In genomic region chr1:31502926-31503511, GRCh38 we compare ENCODE assay signal across 25 cellular contexts.
DNase-seq lines count a peak whose midpoint lies in the region; ATAC-seq and TF ChIP-seq lines count a peak whose summit lies in the region.
"Had no signal": no experiment of that assay in that cellular context is flagged by ENCODE, and none has a peak within 500 bp of the region (broad histone marks: within the 10 kb centered on the region; RNA-seq: fewer than 3 reads in every experiment).

No MANE protein-coding gene starts in this region.

- no peak overlapping the region for H4K5ac ChIP-seq in H9 (ENCODE audit: insufficient read length, low read depth, low read length)

- no peak overlapping the region for H4K91ac ChIP-seq in H9 (ENCODE audit: insufficient read length, low read depth, low read length)
- no peak overlapping the region for H4K91ac ChIP-seq in trophoblast cell (ENCODE audit: low read depth, low read length)

- H2BK5ac ChIP-seq in H9 (ENCODE audit: insufficient read length, low read length) (no peak overlapping the region), trophoblast cell (ENCODE audit: low read depth, low read length, poor library complexity) (no peak overlapping the region)

- H3K27ac ChIP-seq in H9 (ENCODE audit: insufficient read length, low read depth, low read length), result no peak overlapping the region
- no peak overlapping the region for H3K27ac ChIP-seq in iPS DF 6.9 (ENCODE audit: low read length)
- H3K27ac ChIP-seq in trophoblast cell (ENCODE audit: low read depth, low read length), result no peak overlapping the region
- no peak overlapping the region for H3K27ac ChIP-seq in Karpas-422 (ENCODE audit: low read length)
- H3K27ac ChIP-seq: ascending aorta, pancreas, transverse colon, WERI-Rb-1 had no signal

- H3K27ac Mint-ChIP-seq in H9, result peak overlapping the region; percentile 3 to 48 (median 45); a peak in 5 of 7 replicates
- H3K27ac Mint-ChIP-seq: activated T-cell treated with anti-CD3 and anti-CD28 coated beads, Interleukin-2, amount 50 U/mL, for 24 hours; nephron progenitor cell; stimulated activated effector memory CD8-positive, alpha-beta T cell treated with anti-CD3 and anti-CD28 coated beads, Interleukin-12 subunit alpha, Interleukin-12 subunit beta, amount 100 ng/mL, for 72 hours had no signal

- no peaks in the 10 kb centered on the region for H3K23me2 ChIP-seq in H9 (ENCODE audit: insufficient read length, low read depth, low read length, poor library complexity, severe bottlenecking)

- H3K4me2 ChIP-seq in H9 (ENCODE audit: insufficient read depth, insufficient read length, low read length), result no peak overlapping the region
- no peak overlapping the region for H3K4me2 ChIP-seq in trophoblast cell (ENCODE audit: low read length)
- no peak overlapping the region for H3K4me2 ChIP-seq in Karpas-422 (ENCODE audit: low read depth, low read length, poor library complexity, severe bottlenecking)

- no peaks in the 10 kb centered on the region for H3K9me2 ChIP-seq in Karpas-422 (replicated peaks; ENCODE audit: insufficient read depth, low read length)

- no peak overlapping the region for H3K18ac ChIP-seq in H9 (ENCODE audit: insufficient read length, low read depth, low read length)
- H3K18ac ChIP-seq in trophoblast cell (ENCODE audit: low read length), result no peak overlapping the region

- H3K14ac ChIP-seq in H9 (ENCODE audit: insufficient read depth, low read length), result no peak overlapping the region
- H3K14ac ChIP-seq in trophoblast cell (ENCODE audit: low read length), result no peak overlapping the region

- H3K4me1 ChIP-seq in H9 (ENCODE audit: insufficient read depth, low read length) (peaks cover 7% of the 10 kb centered on the region; the same call in 1 of the 2 replicates), iPS DF 6.9 (ENCODE audit: control insufficient read depth, insufficient read depth, low read length) (peaks cover 19% of the 10 kb centered on the region), trophoblast cell (ENCODE audit: control insufficient read depth in 1 of 2, insufficient read depth in 2 of 2, low read length in 2 of 2) (no peaks in the 10 kb centered on the region), Karpas-422 (ENCODE audit: low read length) (no peaks in the 10 kb centered on the region)
- H3K4me1 ChIP-seq: ascending aorta, pancreas had no signal

- no peak overlapping the region for H2BK15ac ChIP-seq in H9 (ENCODE audit: low read depth, low read length)

- H3K27me3 Mint-ChIP-seq in H9 (ENCODE audit: low read depth), result peaks cover 22% of the 10 kb centered on the region

- H3K9me3 ChIP-seq in H9 (ENCODE audit: control insufficient read depth, low read depth, low read length), result no peaks in the 10 kb centered on the region
- H3K9me3 ChIP-seq in iPS DF 6.9 (ENCODE audit: control insufficient read depth, insufficient read depth, low read length), result no peaks in the 10 kb centered on the region
- no peaks in the 10 kb centered on the region for H3K9me3 ChIP-seq in trophoblast cell (ENCODE audit: insufficient read depth, low read depth, low read length)
- no peaks in the 10 kb centered on the region for H3K9me3 ChIP-seq in Karpas-422 (ENCODE audit: low read length)
- H3K9me3 ChIP-seq: ascending aorta, pancreas, transverse colon had no signal

- H4K20me1 ChIP-seq in H9 (ENCODE audit: control insufficient read depth, insufficient read depth, insufficient read length) (no peaks in the 10 kb centered on the region), Karpas-422 (ENCODE audit: insufficient read depth, low read depth, low read length) (no peaks in the 10 kb centered on the region)

- H3K27me3 ChIP-seq in H9 (ENCODE audit: insufficient read depth, low read length), result no peaks in the 10 kb centered on the region
- H3K27me3 ChIP-seq in iPS DF 6.9 (ENCODE audit: control insufficient read depth, insufficient read depth, low read length), result no peaks in the 10 kb centered on the region
- no peaks in the 10 kb centered on the region for H3K27me3 ChIP-seq in trophoblast cell (ENCODE audit: insufficient read depth, low read length)
- H3K27me3 ChIP-seq in Karpas-422 (ENCODE audit: low read length), result no peaks in the 10 kb centered on the region
- H3K27me3 ChIP-seq: ascending aorta, pancreas, transverse colon had no signal

- no peak overlapping the region for H3K4ac ChIP-seq in H9 (ENCODE audit: low read depth, low read length)
- no peak overlapping the region for H3K4ac ChIP-seq in trophoblast cell (ENCODE audit: low read depth, low read length)

- DNase-seq in H9, result peak; percentile 78
- DNase-seq in NCI-H524 treated with DMSO at 0.1 percent for 48 hours (lab: John Stamatoyannopoulos, UW), result peak; percentile 18
- peak; percentile 50 for DNase-seq in iPS DF 6.9 (ENCODE audit: low read depth, low spot score)
- no peak for DNase-seq in trophoblast cell
- no peak for DNase-seq in Karpas-422
- DNase-seq in GF-D8 (lab: John Stamatoyannopoulos, UW), result no peak
- DNase-seq: activated CD4-positive, alpha-beta T cell treated with anti-CD3 and anti-CD28 coated beads for 48 hours; activated gamma-delta T cell; activated T-cell treated with anti-CD3 and anti-CD28 coated beads, Interleukin-2, amount 50 U/mL, for 24 hours; effector CD4-positive, alpha-beta T cell; GDM1; hypothalamus; MV-4-11; NCI-H1436; NCI-H2081; NCI-H345; NCI-H748 treated with DMSO at 0.1 percent for 48 hours; nephron progenitor cell; pancreas; T1000; transverse colon had no signal

- H2AFZ ChIP-seq in H9 (ENCODE audit: low read length), result no peak overlapping the region
- H2AFZ ChIP-seq in trophoblast cell (ENCODE audit: insufficient read depth, low read length, poor library complexity), result no peak overlapping the region
- no peak overlapping the region for H2AFZ ChIP-seq in Karpas-422 (ENCODE audit: low read length)

- H4K12ac ChIP-seq in trophoblast cell (ENCODE audit: low read depth, low read length), result no peak overlapping the region

- no peak for TF ChIP-seq CTCF in H9 (conservative IDR thresholded peaks at IDR 0.05)

- no peaks in the 10 kb centered on the region; a peak in 2 of 7 replicates for H3K36me3 Mint-ChIP-seq in H9 (ENCODE audit: insufficient read depth in 1 of 3, low read depth in 3 of 3)
- H3K36me3 Mint-ChIP-seq: stimulated activated effector memory CD8-positive, alpha-beta T cell treated with anti-CD3 and anti-CD28 coated beads, Interleukin-12 subunit alpha, Interleukin-12 subunit beta, amount 100 ng/mL, for 72 hours had no signal

- H3K79me1 ChIP-seq in H9 (ENCODE audit: insufficient read depth, low read depth, low read length, poor library complexity, severe bottlenecking) (no peaks in the 10 kb centered on the region), trophoblast cell (ENCODE audit: low read length) (peaks cover 4% of the 10 kb centered on the region)

- no peak overlapping the region for H2BK12ac ChIP-seq in H9 (ENCODE audit: insufficient read length, low read depth, low read length)
- peak overlapping the region; percentile 51 for H2BK12ac ChIP-seq in trophoblast cell (ENCODE audit: low read length)

- H4K8ac ChIP-seq in H9 (replicated peaks; ENCODE audit: insufficient read length, low read depth, low read length), result no peak overlapping the region
- no peak overlapping the region for H4K8ac ChIP-seq in trophoblast cell (ENCODE audit: low read depth, low read length)

- H3K9ac ChIP-seq in H9 (ENCODE audit: extremely low read depth, insufficient read length, low read length) (no peak overlapping the region), trophoblast cell (ENCODE audit: low read length) (no peak overlapping the region), Karpas-422 (ENCODE audit: low read length) (no peak overlapping the region)

- peak overlapping the region; percentile 42 to 72 for H3K4me3 Mint-ChIP-seq in H9
- H3K4me3 Mint-ChIP-seq: activated T-cell treated with anti-CD3 and anti-CD28 coated beads, Interleukin-2, amount 50 U/mL, for 24 hours; nephron progenitor cell; stimulated activated effector memory CD8-positive, alpha-beta T cell treated with anti-CD3 and anti-CD28 coated beads, Interleukin-12 subunit alpha, Interleukin-12 subunit beta, amount 100 ng/mL, for 72 hours had no signal

- WGBS in H9 (ENCODE audit: extremely low coverage, insufficient read length, low lambda C conversion rate), result no CpG with 5 or more reads among the region's 11 CpGs
- WGBS in iPS DF 6.9 (ENCODE audit: insufficient coverage, insufficient read length), result no CpG with 5 or more reads among the region's 11 CpGs
- WGBS in trophoblast cell (ENCODE audit: extremely low coverage, insufficient coverage, insufficient read length), result no CpG with 5 or more reads among the region's 11 CpGs

- ATAC-seq in HG03139 (IDR thresholded peaks at IDR 0.05; ENCODE audit: unreplicated experiment), result no peak
- ATAC-seq: pancreas; stimulated activated effector memory CD8-positive, alpha-beta T cell treated with anti-CD3 and anti-CD28 coated beads, Interleukin-12 subunit alpha, Interleukin-12 subunit beta, amount 100 ng/mL, for 72 hours had no signal

- H3K56ac ChIP-seq in H9 (ENCODE audit: insufficient read length, low read depth, low read length), result no peak overlapping the region

- H2AK5ac ChIP-seq in H9 (ENCODE audit: insufficient read length, low read length), result no peak overlapping the region
- peak overlapping the region; percentile 59 for H2AK5ac ChIP-seq in trophoblast cell (ENCODE audit: low read length)

- peaks cover 37 to 52% of the 10 kb centered on the region in 2 experiments for H3K4me1 Mint-ChIP-seq in H9

- H2BK120ac ChIP-seq in H9 (ENCODE audit: low read depth, low read length, poor library complexity, severe bottlenecking) (no peak overlapping the region), trophoblast cell (ENCODE audit: insufficient read depth, low read length, poor library complexity) (no peak overlapping the region)

- H3K36me3 ChIP-seq in iPS DF 6.9 (ENCODE audit: control insufficient read depth, insufficient read depth, low read length) (no peaks in the 10 kb centered on the region), trophoblast cell (ENCODE audit: control insufficient read depth in 1 of 2, insufficient read depth in 2 of 2, low read length in 2 of 2) (no peaks in the 10 kb centered on the region), Karpas-422 (ENCODE audit: insufficient read depth, low read length) (no peaks in the 10 kb centered on the region)
- H3K36me3 ChIP-seq: ascending aorta, pancreas, transverse colon, WERI-Rb-1 had no signal

- H3K79me2 ChIP-seq in H9 (ENCODE audit: insufficient read depth, low read length) (no peaks in the 10 kb centered on the region), trophoblast cell (ENCODE audit: control insufficient read depth, insufficient read depth, low read length, poor library complexity) (no peaks in the 10 kb centered on the region), Karpas-422 (ENCODE audit: low read length) (no peaks in the 10 kb centered on the region)

- H3T11ph ChIP-seq in H9 (ENCODE audit: low read length), result no peak overlapping the region

- no peaks in the 10 kb centered on the region; a peak in 1 of 5 replicates for H3K9me3 Mint-ChIP-seq in H9
- H3K9me3 Mint-ChIP-seq: activated T-cell treated with anti-CD3 and anti-CD28 coated beads, Interleukin-2, amount 50 U/mL, for 24 hours; nephron progenitor cell; stimulated activated effector memory CD8-positive, alpha-beta T cell treated with anti-CD3 and anti-CD28 coated beads, Interleukin-12 subunit alpha, Interleukin-12 subunit beta, amount 100 ng/mL, for 72 hours had no signal

- H3K4me3 ChIP-seq in iPS DF 6.9 (ENCODE audit: low read length), result no peak overlapping the region
- no peak overlapping the region for H3K4me3 ChIP-seq in trophoblast cell (ENCODE audit: low read depth, low read length)
- H3K4me3 ChIP-seq in Karpas-422 (ENCODE audit: low read length), result no peak overlapping the region
- H3K4me3 ChIP-seq: ascending aorta, pancreas, transverse colon had no signal

- H2BK20ac ChIP-seq in H9 (ENCODE audit: low read depth, low read length, poor library complexity, severe bottlenecking), result no peak overlapping the region

- no peak overlapping the region for H3K23ac ChIP-seq in H9 (ENCODE audit: insufficient read length, low read depth, low read length)
- H3K23ac ChIP-seq in trophoblast cell (ENCODE audit: low read length), result no peak overlapping the region

Comparison
In these comparisons a context has a peak if more than half of its experiments do, and no peak if none do; other contexts are left out.
1. DNase-seq: peak in H9 (single experiment), NCI-H524 treated with DMSO at 0.1 percent for 48 hours (single experiment) and iPS DF 6.9 (single experiment); none in trophoblast cell (0 of 2), Karpas-422 (single experiment) and GF-D8 (single experiment).